8 cellular contexts compared by ENCODE assay signal in genomic region chr7:102197599-102197998, GRCh38.
"Had no signal": no experiment of that assay in that cellular context is flagged by ENCODE, and none has a peak within 500 bp of the region (broad histone marks: within the 10 kb centered on the region; RNA-seq: fewer than 3 reads in every experiment).

No MANE protein-coding gene starts in this region.

- H3K9me3 Mint-ChIP-seq: IgD-negative memory B cell had no signal

- H3K9ac ChIP-seq: KMS-11 had no signal

- H3K27ac ChIP-seq: HL-60, KMS-11 had no signal

- H3K4me3 Mint-ChIP-seq: IgD-negative memory B cell had no signal

- H3K4me3 ChIP-seq: K562 had no signal

- H3K27me3 Mint-ChIP-seq: IgD-negative memory B cell had no signal

- ATAC-seq: HepG2, K562 had no signal

- H3K4me2 ChIP-seq: KMS-11 had no signal

- H3K4me1 Mint-ChIP-seq: IgD-negative memory B cell had no signal

- DNase-seq: IMR-90, KBM-7, KG1 had no signal
